Comparison of ENCODE assay signal across 22 cellular contexts in the genomic region with DNA sequence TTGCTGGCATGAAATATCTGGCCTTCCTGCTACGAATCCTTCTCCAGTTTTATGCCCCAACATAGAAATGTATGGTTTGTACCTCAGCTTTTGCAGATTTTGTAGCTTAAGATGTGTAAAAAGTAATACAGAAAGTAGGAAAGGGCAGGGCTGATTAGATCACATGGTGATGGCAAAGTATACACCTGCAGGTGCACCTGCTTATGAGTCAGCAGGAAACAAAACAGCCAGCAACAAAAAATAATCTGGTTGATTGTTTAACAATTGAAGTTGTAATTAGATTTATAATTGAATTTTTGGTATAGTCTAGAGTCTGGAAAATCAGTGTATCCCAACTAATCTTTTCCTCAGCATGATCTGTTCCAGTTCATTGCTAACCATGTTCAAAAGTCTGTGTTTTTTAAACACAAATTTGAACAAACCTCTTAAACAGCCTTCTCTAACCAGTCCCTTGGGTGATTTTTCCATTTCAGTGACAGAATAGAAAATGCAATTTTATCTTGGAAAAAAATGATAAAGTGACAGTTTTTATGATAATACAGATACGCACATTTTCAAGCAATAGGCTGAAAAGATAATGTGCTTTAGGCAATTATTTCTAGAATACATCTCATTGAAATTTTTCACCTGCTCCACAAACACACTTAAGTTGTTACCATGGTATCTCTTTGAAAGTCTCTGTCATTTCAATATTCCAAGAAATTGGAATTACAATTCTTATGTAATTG.
DNase-seq lines count a peak whose midpoint lies in the region; ATAC-seq, FAIRE-seq and TF ChIP-seq lines count a peak whose summit lies in the region.
"Had no signal": no experiment of that assay in that cellular context is flagged by ENCODE, and none has a peak within 500 bp of the region (broad histone marks: within the 10 kb centered on the region; RNA-seq: fewer than 3 reads in every experiment).

No MANE protein-coding gene starts in this region.

- H3K27ac ChIP-seq in MM.1S (ENCODE audit: low read length) (peak overlapping the region; percentile 85), testis (no peak overlapping the region)
- H3K27ac ChIP-seq: ascending aorta, pancreas, RWPE1, suprapubic skin had no signal

- H3K4me1 ChIP-seq in MM.1S (ENCODE audit: low read length): peaks cover 35% of the 10 kb centered on the region
- H3K4me1 ChIP-seq in testis: no peaks in the 10 kb centered on the region
- H3K4me1 ChIP-seq: pancreas had no signal

- DNase-seq in D721Med (ENCODE audit: insufficient read length, low spot score): no peak
- DNase-seq in MM.1S: peak; percentile 93
- peak; percentile 20 for DNase-seq in NCI-H2196 (lab: John Stamatoyannopoulos, UW; ENCODE audit: unreplicated experiment)
- DNase-seq in bronchial epithelial cell (ENCODE audit: low read depth): peak; percentile 22
- no peak for DNase-seq in testis
- no peak for DNase-seq in osteocyte (ENCODE audit: extremely low spot score, unreplicated experiment)
- no peak for DNase-seq in stimulated activated naive CD4-positive, alpha-beta T cell treated with Interleukin-2 at 50 U/mL for 16 hours (lab: John Stamatoyannopoulos, UW)
- no peak for DNase-seq in left lobe of liver (ENCODE audit: low spot score)
- DNase-seq: activated naive CD4-positive, alpha-beta T cell treated with anti-CD3 and anti-CD28 coated beads, Interleukin-2, amount 10 ng/mL, durations not matched to agents 7 days and 5 days; activated T-cell treated with anti-CD3 and anti-CD28 coated beads, Interleukin-2, amount 50 U/mL, for 1 hour; CD4-positive, alpha-beta memory T cell; cortex of kidney; MV-4-11; naive B cell; NCI-H526 treated with DMSO at 0.1 percent for 48 hours; pancreas; stimulated activated CD4-positive, alpha-beta T cell treated with anti-CD3 and anti-CD28 coated beads, Interleukin-4, amount 100 ng/mL, for 4 hours; stimulated activated CD8-positive, alpha-beta memory T cell treated with anti-CD3 and anti-CD28 coated beads, Interleukin-4, amount 100 ng/mL, for 48 hours had no signal

- no peaks in the 10 kb centered on the region for H3K9me2 ChIP-seq in MM.1S (replicated peaks; ENCODE audit: insufficient read depth, low read length)

- H3K9me3 ChIP-seq in MM.1S (replicated peaks; ENCODE audit: insufficient read depth, low read length) (no peaks in the 10 kb centered on the region), testis (no peaks in the 10 kb centered on the region)
- H3K9me3 ChIP-seq: ascending aorta, pancreas, suprapubic skin had no signal

- TF ChIP-seq CTCF in D721Med (IDR thresholded peaks at IDR 0.05; ENCODE audit: insufficient read depth, missing control alignments) (no peak), MM.1S (IDR thresholded peaks at IDR 0.05; ENCODE audit: low read length) (no peak), bronchial epithelial cell (IDR thresholded peaks at IDR 0.05; ENCODE audit: insufficient read depth, low read length, severe bottlenecking) (no peak), testis (IDR thresholded peaks at IDR 0.05) (no peak), osteocyte (IDR thresholded peaks at IDR 0.05) (no peak)

- no peak for ATAC-seq in left lobe of liver

- no peaks in the 10 kb centered on the region for H3K36me3 ChIP-seq in MM.1S (replicated peaks; ENCODE audit: insufficient read depth, low read length)
- H3K36me3 ChIP-seq in bronchial epithelial cell (ENCODE audit: control insufficient read depth, insufficient read depth, low read length): no peaks in the 10 kb centered on the region
- no peaks in the 10 kb centered on the region for H3K36me3 ChIP-seq in testis (ENCODE audit: low read depth, missing control alignments)
- H3K36me3 ChIP-seq: ascending aorta, pancreas, suprapubic skin had no signal

- H4K20me1 ChIP-seq in MM.1S (ENCODE audit: insufficient read depth, low read length): no peaks in the 10 kb centered on the region

- H3K36me3 Mint-ChIP-seq in osteocyte (ENCODE audit: unreplicated experiment): no peaks in the 10 kb centered on the region
- H3K36me3 Mint-ChIP-seq: activated naive CD4-positive, alpha-beta T cell treated with anti-CD3 and anti-CD28 coated beads, Interleukin-2, amount 10 ng/mL, durations not matched to agents 7 days and 5 days; CD4-positive, alpha-beta memory T cell; naive B cell had no signal

- H3K4me2 ChIP-seq in MM.1S (ENCODE audit: low read depth, low read length): peak overlapping the region; percentile 56

- 85 to 88% methylated on average over 2 of the region's 2 CpGs for WGBS in testis, 2 donors

- H2AFZ ChIP-seq in MM.1S (ENCODE audit: low read length): peak overlapping the region; percentile 52

- H3K4me1 Mint-ChIP-seq in osteocyte (ENCODE audit: unreplicated experiment): peaks cover 19% of the 10 kb centered on the region
- H3K4me1 Mint-ChIP-seq: activated naive CD4-positive, alpha-beta T cell treated with anti-CD3 and anti-CD28 coated beads, Interleukin-2, amount 10 ng/mL, durations not matched to agents 7 days and 5 days; CD4-positive, alpha-beta memory T cell; naive B cell had no signal

- no peak for TF ChIP-seq POLR2A in testis (IDR thresholded peaks at IDR 0.05)

- peak overlapping the region; percentile 11; the same call in 1 of the 2 replicates for H3K4me3 ChIP-seq in MM.1S (ENCODE audit: low read length)
- no peak overlapping the region for H3K4me3 ChIP-seq in bronchial epithelial cell (ENCODE audit: low read depth, low read length)
- no peak overlapping the region for H3K4me3 ChIP-seq in testis
- H3K4me3 ChIP-seq: ascending aorta, lung, pancreas, suprapubic skin had no signal

- no peak overlapping the region for H3K4me3 Mint-ChIP-seq in osteocyte (ENCODE audit: unreplicated experiment)
- H3K4me3 Mint-ChIP-seq: activated naive CD4-positive, alpha-beta T cell treated with anti-CD3 and anti-CD28 coated beads, Interleukin-2, amount 10 ng/mL, durations not matched to agents 7 days and 5 days; CD4-positive, alpha-beta memory T cell; naive B cell had no signal

- FAIRE-seq in D721Med (lab: Jason Lieb, UNC) (peak; percentile 29), bronchial epithelial cell (lab: Jason Lieb, UNC) (no peak)
- FAIRE-seq: pancreas had no signal

- intact Hi-C loops in testis (cut with DNase I; ENCODE audit: low total_unique reads): no loop called here

- H3K27me3 ChIP-seq in MM.1S (replicated peaks; ENCODE audit: insufficient read depth, low read length) (no peaks in the 10 kb centered on the region), bronchial epithelial cell (ENCODE audit: control insufficient read depth, insufficient read depth, low read length) (no peaks in the 10 kb centered on the region), testis (no peaks in the 10 kb centered on the region)
- H3K27me3 ChIP-seq: ascending aorta, pancreas, suprapubic skin had no signal

- H3F3A ChIP-seq in MM.1S (ENCODE audit: insufficient read depth, low read length): peaks cover 13% of the 10 kb centered on the region

- no peaks in the 10 kb centered on the region for H3K79me2 ChIP-seq in MM.1S (ENCODE audit: low read length)

- H3K27ac Mint-ChIP-seq in osteocyte (ENCODE audit: unreplicated experiment): no peak overlapping the region
- H3K27ac Mint-ChIP-seq: activated naive CD4-positive, alpha-beta T cell treated with anti-CD3 and anti-CD28 coated beads, Interleukin-2, amount 10 ng/mL, durations not matched to agents 7 days and 5 days; CD4-positive, alpha-beta memory T cell; naive B cell had no signal

- H3K27me3 Mint-ChIP-seq in osteocyte (ENCODE audit: unreplicated experiment): no peaks in the 10 kb centered on the region
- H3K27me3 Mint-ChIP-seq: activated naive CD4-positive, alpha-beta T cell treated with anti-CD3 and anti-CD28 coated beads, Interleukin-2, amount 10 ng/mL, durations not matched to agents 7 days and 5 days; CD4-positive, alpha-beta memory T cell; naive B cell had no signal

- peak overlapping the region; percentile 41 for H3K9ac ChIP-seq in MM.1S (ENCODE audit: low read length)

- H3K9me3 Mint-ChIP-seq in osteocyte (ENCODE audit: unreplicated experiment): peaks cover 4% of the 10 kb centered on the region
- H3K9me3 Mint-ChIP-seq: activated naive CD4-positive, alpha-beta T cell treated with anti-CD3 and anti-CD28 coated beads, Interleukin-2, amount 10 ng/mL, durations not matched to agents 7 days and 5 days had no signal

Comparison
In these comparisons a context has a peak if more than half of its experiments do, and no peak if none do; other contexts are left out.
1. DNase-seq: peak in MM.1S (single experiment), NCI-H2196 (single experiment) and bronchial epithelial cell (single experiment); none in D721Med (single experiment), testis (single experiment), osteocyte (single experiment), stimulated activated naive CD4-positive, alpha-beta T cell treated with Interleukin-2 at 50 U/mL for 16 hours (single experiment) and left lobe of liver (single experiment).